21 cellular contexts compared by ENCODE assay signal in the genomic region with DNA sequence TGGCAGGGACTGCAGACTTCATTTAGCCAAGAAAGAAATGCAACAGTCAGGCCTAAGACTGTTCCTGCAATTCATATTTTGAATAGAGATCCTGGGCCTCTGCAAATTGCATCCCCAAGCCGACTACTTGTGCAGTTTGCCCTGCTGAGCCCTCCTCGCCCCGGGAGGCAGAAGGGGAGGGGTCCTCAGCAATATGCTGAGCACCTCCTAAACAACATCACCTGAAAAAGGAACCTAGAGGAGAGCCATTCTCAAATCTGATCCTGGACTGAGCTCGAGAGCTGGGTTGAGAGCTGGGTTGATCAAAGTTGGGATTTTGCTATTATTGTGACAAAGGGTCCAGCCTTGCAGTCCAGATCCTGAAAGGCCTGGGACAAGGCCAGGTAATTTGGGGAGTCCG.
DNase-seq lines count a peak whose midpoint lies in the region; ATAC-seq and TF ChIP-seq lines count a peak whose summit lies in the region.
"Had no signal": no experiment of that assay in that cellular context is flagged by ENCODE, and none has a peak within 500 bp of the region (broad histone marks: within the 10 kb centered on the region; RNA-seq: fewer than 3 reads in every experiment).

No MANE protein-coding gene starts in this region.

- CTCF ChIA-PET in CD8-positive, alpha-beta memory T cell (lab: Charles Lee), result interaction anchor here (1.1 to 5.6 kb wide), 4 partner anchors 205 to 226 kb away, joined by 3 to 151 read pairs (median 13); no protein-coding TSS in a partner anchor
- CTCF ChIA-PET in naive thymus-derived CD4-positive, alpha-beta T cell (lab: Charles Lee), result interaction anchor here (1.1 to 6.6 kb wide), 4 partner anchors 24 to 205 kb away, joined by 3 to 121 read pairs (median 4); no protein-coding TSS in a partner anchor

- no peaks in the 10 kb centered on the region for H3K9me3 Mint-ChIP-seq in CD14-positive monocyte
- no peaks in the 10 kb centered on the region for H3K9me3 Mint-ChIP-seq in CD8-positive, alpha-beta memory T cell
- H3K9me3 Mint-ChIP-seq in activated naive CD8-positive, alpha-beta T cell treated with anti-CD3 and anti-CD28 coated beads for 36 hours, result no peaks in the 10 kb centered on the region
- H3K9me3 Mint-ChIP-seq in naive thymus-derived CD4-positive, alpha-beta T cell, result peaks cover 0 to 11% (median 0%) of the 10 kb centered on the region in 11 donors

- intact Hi-C loops in CD14-positive monocyte (cut with micrococcal nuclease), result loop anchor here (5.0 to 10.0 kb wide), 3 partner anchors 205 to 398 kb away; no protein-coding TSS in a partner anchor
- intact Hi-C loops in naive thymus-derived CD4-positive, alpha-beta T cell (cut with micrococcal nuclease), result loop anchor here (5.0 to 10.0 kb wide), 2 partner anchors 472 to 585 kb away; no protein-coding TSS in a partner anchor

- peaks cover 0 to 5% (median 0%) of the 10 kb centered on the region in 3 donors for H3K27me3 Mint-ChIP-seq in CD14-positive monocyte (ENCODE audit: low read depth in 3 of 3)
- H3K27me3 Mint-ChIP-seq in CD8-positive, alpha-beta memory T cell, result peaks cover 0 to 1% of the 10 kb centered on the region in 2 donors
- H3K27me3 Mint-ChIP-seq in activated naive CD8-positive, alpha-beta T cell treated with anti-CD3 and anti-CD28 coated beads for 36 hours, result no peaks in the 10 kb centered on the region
- no peaks in the 10 kb centered on the region for H3K27me3 Mint-ChIP-seq in naive thymus-derived CD4-positive, alpha-beta T cell

- H3K4me3 ChIP-seq in CD8-positive, alpha-beta memory T cell (ENCODE audit: low read length), result no peak overlapping the region
- no peak overlapping the region for H3K4me3 ChIP-seq in naive thymus-derived CD4-positive, alpha-beta T cell (ENCODE audit: low read length)
- H3K4me3 ChIP-seq: GM12878, thoracic aorta had no signal

- H3K36me3 ChIP-seq in CD8-positive, alpha-beta memory T cell (ENCODE audit: insufficient read depth, low read length), result no peaks in the 10 kb centered on the region
- peaks cover 0 to 22% (median 2%) of the 10 kb centered on the region in 3 experiments for H3K36me3 ChIP-seq in naive thymus-derived CD4-positive, alpha-beta T cell (ENCODE audit: control insufficient read depth in 2 of 3, insufficient read depth in 3 of 3, low read length in 3 of 3)
- H3K36me3 ChIP-seq: thoracic aorta had no signal

- no peak overlapping the region for H3K27ac ChIP-seq in CD8-positive, alpha-beta memory T cell (ENCODE audit: low read depth, low read length)
- no peak overlapping the region for H3K27ac ChIP-seq in naive thymus-derived CD4-positive, alpha-beta T cell (ENCODE audit: low read depth, low read length)
- H3K27ac ChIP-seq: thoracic aorta had no signal

- DNase-seq in CD14-positive monocyte (ENCODE audit: low spot score), result no peak
- DNase-seq in CD8-positive, alpha-beta memory T cell, result no peak
- DNase-seq in activated naive CD8-positive, alpha-beta T cell treated with anti-CD3 and anti-CD28 coated beads for 36 hours, result no peak
- no peak for DNase-seq in naive thymus-derived CD4-positive, alpha-beta T cell
- no peak for DNase-seq in stimulated activated CD4-positive, alpha-beta T cell treated with anti-CD3 and anti-CD28 coated beads, Interleukin-12 subunit alpha, Interleukin-12 subunit beta, amount 100 ng/mL, for 4 hours
- DNase-seq: activated CD4-positive, alpha-beta T cell treated with anti-CD3 and anti-CD28 coated beads, Interleukin-2, amount 50 U/mL, for 4 hours; activated T-cell treated with anti-CD3 and anti-CD28 coated beads, Interleukin-2, amount 50 U/mL, for 48 hours; cortex of kidney; DMS79; KG1; left cardiac atrium; mesenchymal stem cell; NCI-H1694; NCI-H2171; NCI-H524 treated with DMSO at 0.1 percent for 48 hours had no signal

- POLR2A ChIA-PET in CD8-positive, alpha-beta memory T cell (lab: Charles Lee), result no interaction called here
- POLR2A ChIA-PET in naive thymus-derived CD4-positive, alpha-beta T cell (lab: Charles Lee), result no interaction called here

- no peak for TF ChIP-seq CTCF in CD14-positive monocyte (IDR thresholded peaks at IDR 0.05)

- H3K4me1 ChIP-seq in CD8-positive, alpha-beta memory T cell (ENCODE audit: insufficient read depth, low read length), result peaks cover 11% of the 10 kb centered on the region
- peaks cover 10 to 23% of the 10 kb centered on the region in 2 donors for H3K4me1 ChIP-seq in naive thymus-derived CD4-positive, alpha-beta T cell (ENCODE audit: control insufficient read depth in 2 of 2, insufficient read depth in 2 of 2, low read length in 2 of 2)

- H3K9me3 ChIP-seq in CD8-positive, alpha-beta memory T cell (ENCODE audit: low read length), result no peaks in the 10 kb centered on the region
- H3K9me3 ChIP-seq in naive thymus-derived CD4-positive, alpha-beta T cell (ENCODE audit: control insufficient read depth in 2 of 3, low read length in 3 of 3), result no peaks in the 10 kb centered on the region
- H3K9me3 ChIP-seq: thoracic aorta had no signal

- no peaks in the 10 kb centered on the region for H3K27me3 ChIP-seq in CD8-positive, alpha-beta memory T cell (ENCODE audit: insufficient read depth, low read length, poor library complexity, severe bottlenecking)
- no peaks in the 10 kb centered on the region for H3K27me3 ChIP-seq in naive thymus-derived CD4-positive, alpha-beta T cell (ENCODE audit: control insufficient read depth in 2 of 2, insufficient read depth in 2 of 2, low read length in 2 of 2)

- ATAC-seq in naive thymus-derived CD4-positive, alpha-beta T cell, result no peak
- ATAC-seq in HG02884 (IDR thresholded peaks at IDR 0.05; ENCODE audit: unreplicated experiment) (no peak), GM19023 (IDR thresholded peaks at IDR 0.05; ENCODE audit: unreplicated experiment) (no peak), HG03565 (IDR thresholded peaks at IDR 0.05; ENCODE audit: unreplicated experiment) (no peak)
- ATAC-seq: GM12878, left cardiac atrium, sciatic nerve had no signal

- H3K4me3 Mint-ChIP-seq in CD14-positive monocyte, result no peak overlapping the region
- peak overlapping the region in 1 of 7 donors; percentile 13 for H3K4me3 Mint-ChIP-seq in CD8-positive, alpha-beta memory T cell
- no peak overlapping the region for H3K4me3 Mint-ChIP-seq in activated naive CD8-positive, alpha-beta T cell treated with anti-CD3 and anti-CD28 coated beads for 36 hours
- H3K4me3 Mint-ChIP-seq in naive thymus-derived CD4-positive, alpha-beta T cell, result no peak overlapping the region

- H3K36me3 Mint-ChIP-seq in CD14-positive monocyte, result peaks cover 39 to 42% of the 10 kb centered on the region in 2 donors
- peaks cover 0 to 46% (median 3%) of the 10 kb centered on the region in 3 donors for H3K36me3 Mint-ChIP-seq in CD8-positive, alpha-beta memory T cell
- peaks cover 9% of the 10 kb centered on the region for H3K36me3 Mint-ChIP-seq in activated naive CD8-positive, alpha-beta T cell treated with anti-CD3 and anti-CD28 coated beads for 36 hours
- H3K36me3 Mint-ChIP-seq in naive thymus-derived CD4-positive, alpha-beta T cell, result peaks cover 0 to 21% (median 2%) of the 10 kb centered on the region in 5 donors

- H3K27ac Mint-ChIP-seq in CD14-positive monocyte, result peak overlapping the region in 4 of 7 donors; percentile 15 to 74 (median 49)
- peak overlapping the region in 7 of 8 donors; percentile 18 to 84 (median 57) for H3K27ac Mint-ChIP-seq in CD8-positive, alpha-beta memory T cell
- peak overlapping the region; percentile 44 for H3K27ac Mint-ChIP-seq in activated naive CD8-positive, alpha-beta T cell treated with anti-CD3 and anti-CD28 coated beads for 36 hours
- H3K27ac Mint-ChIP-seq in naive thymus-derived CD4-positive, alpha-beta T cell, result peak overlapping the region; percentile 39 to 89 (median 65)

- H3K4me1 Mint-ChIP-seq in CD14-positive monocyte, result peaks cover 6% of the 10 kb centered on the region
- peaks cover 26 to 36% (median 27%) of the 10 kb centered on the region in 3 donors for H3K4me1 Mint-ChIP-seq in CD8-positive, alpha-beta memory T cell
- H3K4me1 Mint-ChIP-seq in activated naive CD8-positive, alpha-beta T cell treated with anti-CD3 and anti-CD28 coated beads for 36 hours, result peaks cover 27% of the 10 kb centered on the region
- H3K4me1 Mint-ChIP-seq in naive thymus-derived CD4-positive, alpha-beta T cell, result peaks cover 9 to 38% (median 30%) of the 10 kb centered on the region in 7 donors
